In genomic region chr6:73732845-73733675, GRCh38 we compare ENCODE assay signal across 8 cellular contexts. TPM values are rescaled to one million over a fixed set of nuclear protein-coding genes. Genes with fewer than 3 reads are reported as not detected.
DNase-seq lines count a peak whose midpoint lies in the region; TF ChIP-seq lines count a peak whose summit lies in the region.

No MANE protein-coding gene starts in this region.

- peak; percentile 71 for TF ChIP-seq RAD21 in SK-N-SH (IDR thresholded peaks at IDR 0.05; ENCODE audit: low read length)

- peak; percentile 94 for TF ChIP-seq CTCF in SK-N-SH (IDR thresholded peaks at IDR 0.05)
- TF ChIP-seq CTCF in cardiac muscle cell (IDR thresholded peaks at IDR 0.05; ENCODE audit: low read depth, low read length) = peak; percentile 94

- H3F3A ChIP-seq in GM23248 (ENCODE audit: insufficient read depth) (peaks cover 13% of the 10 kb centered on the region; the same call in 1 of the 2 replicates), SK-N-SH (replicated peaks; ENCODE audit: insufficient read depth) (no peaks in the 10 kb centered on the region)

- no peak overlapping the region for H3K4me3 Mint-ChIP-seq in activated naive CD4-positive, alpha-beta T cell treated with anti-CD3 and anti-CD28 coated beads for 36 hours

- no peak overlapping the region for H3K4me3 ChIP-seq in GM23248
- peak overlapping the region in 1 of 2 experiments; percentile 13; a peak in 1 of 4 replicates for H3K4me3 ChIP-seq in SK-N-SH (ENCODE audit: low read depth in 2 of 2, low read length in 1 of 2)
- H3K4me3 ChIP-seq in cardiac muscle cell = no peak overlapping the region

- H3K27me3 Mint-ChIP-seq in activated naive CD4-positive, alpha-beta T cell treated with anti-CD3 and anti-CD28 coated beads for 36 hours (ENCODE audit: low read depth) = no peaks in the 10 kb centered on the region

- peaks cover 7% of the 10 kb centered on the region; the same call in 1 of the 2 replicates for H3K79me2 ChIP-seq in GM23248 (ENCODE audit: insufficient read depth)
- no peaks in the 10 kb centered on the region for H3K79me2 ChIP-seq in SK-N-SH (ENCODE audit: insufficient read depth)

- H3K9me3 Mint-ChIP-seq in activated naive CD4-positive, alpha-beta T cell treated with anti-CD3 and anti-CD28 coated beads for 36 hours = no peaks in the 10 kb centered on the region

- no peaks in the 10 kb centered on the region for H4K20me1 ChIP-seq in GM23248 (ENCODE audit: insufficient read depth)
- no peaks in the 10 kb centered on the region for H4K20me1 ChIP-seq in SK-N-SH (ENCODE audit: insufficient read depth)

- in situ Hi-C loops in GM23248 (cut with MboI) = loop anchor here (5.0 to 25.0 kb wide), 2 partner anchors 51 to 1479 kb away; partner anchors contain the start of gene COL12A1

- 69 to 70% methylated on average over 6 of the region's 6 CpGs for WGBS in GM23248 (ENCODE audit: low coverage in 1 of 2, low lambda C conversion rate in 2 of 2, missing lambda C conversion rate in 2 of 2), 2 experiments
- WGBS in SK-N-SH (ENCODE audit: low lambda C conversion rate) = 52% methylated on average over 5 of the region's 6 CpGs

- intact Hi-C loops in activated naive CD4-positive, alpha-beta T cell treated with anti-CD3 and anti-CD28 coated beads for 36 hours (cut with micrococcal nuclease) = loop anchor here (1.0 to 10.0 kb wide), 6 partner anchors 38 to 362 kb away; no protein-coding TSS in a partner anchor

- DNase-seq in GM04504 (ENCODE audit: low read depth) = peak; percentile 53
- peak; percentile 83 for DNase-seq in GM23248
- DNase-seq in LHCN-M2 (ENCODE audit: low read depth) = peak; percentile 68
- DNase-seq in SK-N-SH = peak; percentile 54
- peak; percentile 87 for DNase-seq in activated naive CD4-positive, alpha-beta T cell treated with anti-CD3 and anti-CD28 coated beads for 36 hours
- peak; percentile 80 to 86 for DNase-seq in cardiac muscle cell (ENCODE audit: low read depth in 1 of 2, low spot score in 1 of 2)
- peak; percentile 39 for DNase-seq in putamen (ENCODE audit: low spot score)
- DNase-seq in GF-D8 (lab: John Stamatoyannopoulos, UW) = no peak

- H3K27me3 ChIP-seq in GM23248 (replicated peaks; ENCODE audit: insufficient read depth) (no peaks in the 10 kb centered on the region), SK-N-SH (ENCODE audit: insufficient read depth) (no peaks in the 10 kb centered on the region), cardiac muscle cell (peaks cover 10% of the 10 kb centered on the region)

- H3K4me2 ChIP-seq in GM23248 (ENCODE audit: unreplicated experiment) (no peak overlapping the region), SK-N-SH (no peak overlapping the region)

- no peaks in the 10 kb centered on the region for H3K4me1 ChIP-seq in GM23248 (ENCODE audit: insufficient read depth)
- H3K4me1 ChIP-seq in SK-N-SH (ENCODE audit: control insufficient read depth in 1 of 2, insufficient read depth in 2 of 2, low read depth in 1 of 2, low read length in 1 of 2) = peaks cover 0 to 1% of the 10 kb centered on the region in 2 experiments; a peak in 1 of 4 replicates
- no peaks in the 10 kb centered on the region for H3K4me1 ChIP-seq in cardiac muscle cell (ENCODE audit: low read depth)

- H3K9me2 ChIP-seq in GM23248 (ENCODE audit: insufficient read depth) (no peaks in the 10 kb centered on the region), SK-N-SH (no peaks in the 10 kb centered on the region)

- CTCF ChIA-PET in SK-N-SH (lab: Yijun Ruan, JAX) = interaction anchor here (0.6 to 2.9 kb wide), 28 partner anchors 9 to 1484 kb away, joined by 3 to 19 read pairs (median 4); no protein-coding TSS in a partner anchor
- CTCF ChIA-PET in activated naive CD4-positive, alpha-beta T cell treated with anti-CD3 and anti-CD28 coated beads for 36 hours (lab: Charles Lee) = interaction anchor here (0.6 to 6.1 kb wide), 38 partner anchors 10 to 1477 kb away, joined by 3 to 185 read pairs (median 5); partner anchors contain the start of gene SLC17A5

- no peak overlapping the region for H3K27ac Mint-ChIP-seq in activated naive CD4-positive, alpha-beta T cell treated with anti-CD3 and anti-CD28 coated beads for 36 hours

- TF ChIP-seq EP300 in SK-N-SH (IDR thresholded peaks at IDR 0.05; ENCODE audit: borderline replicate concordance in 1 of 2, low read depth in 1 of 2, low read length in 1 of 2) = no peak

- peaks cover 14% of the 10 kb centered on the region for H3K4me1 Mint-ChIP-seq in activated naive CD4-positive, alpha-beta T cell treated with anti-CD3 and anti-CD28 coated beads for 36 hours (ENCODE audit: low read depth)

- POLR2A ChIA-PET in SK-N-SH (lab: Yijun Ruan, JAX) = no interaction called here

- H3K27ac ChIP-seq in GM23248 (no peak overlapping the region), SK-N-SH (ENCODE audit: low read depth in 2 of 2, low read length in 1 of 2) (no peak overlapping the region), cardiac muscle cell (no peak overlapping the region)

- H2AFZ ChIP-seq in GM23248 (no peak overlapping the region), SK-N-SH (ENCODE audit: low read depth) (no peak overlapping the region)

- H3K36me3 Mint-ChIP-seq in activated naive CD4-positive, alpha-beta T cell treated with anti-CD3 and anti-CD28 coated beads for 36 hours (ENCODE audit: low read depth) = no peaks in the 10 kb centered on the region

- H3K9me3 ChIP-seq in GM23248 (ENCODE audit: low read depth) (no peaks in the 10 kb centered on the region), SK-N-SH (no peaks in the 10 kb centered on the region), cardiac muscle cell (ENCODE audit: low read depth) (no peaks in the 10 kb centered on the region)

- H3K36me3 ChIP-seq in GM23248 (ENCODE audit: low read depth) (peaks cover 10% of the 10 kb centered on the region; the same call in 1 of the 2 replicates), SK-N-SH (replicated peaks in 1 of 2; ENCODE audit: control insufficient read depth in 1 of 2, insufficient read depth in 2 of 2, low read length in 1 of 2) (peaks cover 18 to 19% of the 10 kb centered on the region in 2 experiments), cardiac muscle cell (no peaks in the 10 kb centered on the region)

- H3K9ac ChIP-seq in GM23248 (no peak overlapping the region), SK-N-SH (no peak overlapping the region)

TF ChIP-seq in SK-N-SH, 30 proteins besides CTCF, POLR2A, EP300 and RAD21:
- TF ChIP-seq PBX3 (IDR thresholded peaks at IDR 0.05) (no peak), SMC3 (IDR thresholded peaks at IDR 0.05; ENCODE audit: low read depth, low read length) (peak; percentile 82), YY1 (IDR thresholded peaks at IDR 0.05; ENCODE audit: low read depth) (no peak; the same call in 1 of the 2 replicates), NRF1 (IDR thresholded peaks at IDR 0.05; ENCODE audit: low read depth, low read length) (no peak), GABPA (IDR thresholded peaks at IDR 0.05; ENCODE audit: low read depth) (no peak)
TF ChIP-seq in SK-N-SH: peak in this region for 1.

RNA-seq across cellular contexts. Expression of gene CD109, which starts 37.1 kb away (rescaled TPM):
- total RNA-seq in GM23248 (2014; rRNA removed; shearing (Covaris generic)) = 68.3 and 68.6 TPM in 2 replicates
- polyA plus RNA-seq in GM23248 (2016; fragmentation: Nextera tagmentation; extraction: Ambion mirVana) = 31.1 and 31.3 TPM in 2 replicates
- total RNA-seq in LHCN-M2 (2014; rRNA removed) = 54.2 and 64.8 TPM in 2 replicates
- 13.1 TPM for polyA plus RNA-seq in LHCN-M2 (2012)
- polyA plus RNA-seq in SK-N-SH (2012; rRNA removed) = 19.7 and 27.8 TPM in 2 replicates
- polyA plus RNA-seq in SK-N-SH (2012; cell fraction: cytosol; rRNA removed) = 30.4 and 31.3 TPM in 2 replicates
- 9.4 and 20.1 TPM in 2 replicates for polyA plus RNA-seq in SK-N-SH (2012; cell fraction: nucleus; rRNA removed)
- total RNA-seq in activated naive CD4-positive, alpha-beta T cell treated with anti-CD3 and anti-CD28 coated beads for 36 hours = 1 to 10 TPM; 6.7 to 7.6 TPM
- 1.7 and 2.1 TPM in 2 replicates for total RNA-seq in cardiac muscle cell
- polyA plus RNA-seq in cardiac muscle cell = 0.99 and 1.5 TPM in 2 replicates
